Comparison of ENCODE assay signal across 15 cellular contexts in genomic region chr18:33733376-33733775, GRCh38.
"Had no signal": no experiment of that assay in that cellular context is flagged by ENCODE, and none has a peak within 500 bp of the region (broad histone marks: within the 10 kb centered on the region; RNA-seq: fewer than 3 reads in every experiment).

No MANE protein-coding gene starts in this region.

- H3K4me1 Mint-ChIP-seq: activated naive CD8-positive, alpha-beta T cell treated with anti-CD3 and anti-CD28 coated beads, Interleukin-2, amount 50 U/mL, for 24 hours; immature natural killer cell; naive thymus-derived CD8-positive, alpha-beta T cell had no signal

- H3K27me3 Mint-ChIP-seq: activated naive CD8-positive, alpha-beta T cell treated with anti-CD3 and anti-CD28 coated beads, Interleukin-2, amount 50 U/mL, for 24 hours had no signal

- H3K9me3 Mint-ChIP-seq: activated T-helper 1 cell treated with anti-CD3 and anti-CD28 coated beads, Interleukin-12 subunit alpha, Interleukin-12 subunit beta, Interleukin-2, Interleukin-4 antibody, amounts not matched to agents 30 ng/mL and 10 ng/mL and 1 ng/mL, durations not matched to agents 14 hours and 24 hours and 36 hours had no signal

- H3K27ac Mint-ChIP-seq: activated CD8-positive, alpha-beta T cell treated with anti-CD3 and anti-CD28 coated beads, Interleukin-2, amount 10 ng/mL, durations not matched to agents 7 days and 5 days; activated naive CD8-positive, alpha-beta T cell treated with anti-CD3 and anti-CD28 coated beads, Interleukin-2, amount 50 U/mL, for 24 hours; activated T-helper 1 cell treated with anti-CD3 and anti-CD28 coated beads, Interleukin-12 subunit alpha, Interleukin-12 subunit beta, Interleukin-2, Interleukin-4 antibody, amounts not matched to agents 30 ng/mL and 10 ng/mL and 1 ng/mL, durations not matched to agents 14 hours and 24 hours and 36 hours; immature natural killer cell; naive thymus-derived CD8-positive, alpha-beta T cell had no signal

- H3K4me3 Mint-ChIP-seq: activated CD8-positive, alpha-beta T cell treated with anti-CD3 and anti-CD28 coated beads, Interleukin-2, amount 10 ng/mL, durations not matched to agents 7 days and 5 days; activated naive CD8-positive, alpha-beta T cell treated with anti-CD3 and anti-CD28 coated beads, Interleukin-2, amount 50 U/mL, for 24 hours; activated T-helper 1 cell treated with anti-CD3 and anti-CD28 coated beads, Interleukin-12 subunit alpha, Interleukin-12 subunit beta, Interleukin-2, Interleukin-4 antibody, amounts not matched to agents 30 ng/mL and 10 ng/mL and 1 ng/mL, durations not matched to agents 14 hours and 24 hours and 36 hours; immature natural killer cell; naive thymus-derived CD8-positive, alpha-beta T cell had no signal

- ATAC-seq: activated CD8-positive, alpha-beta T cell treated with anti-CD3 and anti-CD28 coated beads, Interleukin-2, amount 10 ng/mL, durations not matched to agents 7 days and 5 days; activated naive CD8-positive, alpha-beta T cell treated with anti-CD3 and anti-CD28 coated beads, Interleukin-2, amount 50 U/mL, for 24 hours; foreskin keratinocyte; left lobe of liver; naive thymus-derived CD8-positive, alpha-beta T cell had no signal

- H3K36me3 Mint-ChIP-seq: immature natural killer cell; naive thymus-derived CD8-positive, alpha-beta T cell had no signal

- DNase-seq: activated CD4-positive, alpha-beta T cell treated with anti-CD3 and anti-CD28 coated beads for 1 hour; activated CD4-positive, alpha-beta T cell treated with anti-CD3 and anti-CD28 coated beads, Interleukin-2, amount 50 U/mL, for 1 hour; activated CD8-positive, alpha-beta T cell treated with anti-CD3 and anti-CD28 coated beads, Interleukin-2, amount 10 ng/mL, durations not matched to agents 7 days and 5 days; activated gamma-delta T cell; activated naive CD4-positive, alpha-beta T cell treated with anti-CD3 and anti-CD28 coated beads, Interleukin-2, amount 50 U/mL, for 16 hours; activated naive CD8-positive, alpha-beta T cell treated with anti-CD3 and anti-CD28 coated beads, Interleukin-2, amount 50 U/mL, for 24 hours; foreskin keratinocyte; immature natural killer cell; naive thymus-derived CD8-positive, alpha-beta T cell; retina; stimulated activated CD4-positive, alpha-beta T cell treated with anti-CD3 and anti-CD28 coated beads, Interleukin-4, amount 100 ng/mL, for 1 hour; stimulated activated naive CD4-positive, alpha-beta T cell; testis had no signal
